In genomic region chr22:21628386-21629261, GRCh38 we compare ENCODE assay signal across 2 cellular contexts.
TF ChIP-seq lines count a peak whose summit lies in the region.

No MANE protein-coding gene starts in this region.

TF ChIP-seq in A549, 52 proteins besides CTCF, POLR2A, EP300 and RAD21:
- TF ChIP-seq EHMT2 (IDR thresholded peaks at IDR 0.05; ENCODE audit: low read depth) (no peak), ZNF302 (CRISPR knock-in tag; IDR thresholded peaks at IDR 0.05) (no peak), TP53 (CRISPR knock-in tag; IDR thresholded peaks at IDR 0.05) (peak; percentile 79; the same call in 1 of the 2 replicates), FOXS1 (CRISPR knock-in tag; IDR thresholded peaks at IDR 0.05) (no peak), ELK1 (IDR thresholded peaks at IDR 0.05; ENCODE audit: low read depth, low read length) (no peak), CHD2 (IDR thresholded peaks at IDR 0.05; ENCODE audit: low read length, partially characterized antibody) (no peak), KDM1A (IDR thresholded peaks at IDR 0.05; ENCODE audit: low read depth) (no peak)

TF ChIP-seq in HepG2, 621 proteins besides CTCF, POLR2A, EP300 and RAD21:
- TF ChIP-seq ZNF468 (CRISPR knock-in tag; IDR thresholded peaks at IDR 0.05): peak; percentile 95
- TF ChIP-seq TRIM24 (CRISPR knock-in tag; IDR thresholded peaks at IDR 0.05): no peak
- peak; percentile 14 for TF ChIP-seq AGO2 (optimal IDR thresholded peaks at IDR 0.05; ENCODE audit: low read depth, low read length)
- no peak for TF ChIP-seq ZNF230 (CRISPR knock-in tag; IDR thresholded peaks at IDR 0.05)
- TF ChIP-seq CCDC6 (CRISPR knock-in tag; IDR thresholded peaks at IDR 0.05): peak; percentile 47; the same call in 1 of the 2 replicates
- TF ChIP-seq, protein P1, sequence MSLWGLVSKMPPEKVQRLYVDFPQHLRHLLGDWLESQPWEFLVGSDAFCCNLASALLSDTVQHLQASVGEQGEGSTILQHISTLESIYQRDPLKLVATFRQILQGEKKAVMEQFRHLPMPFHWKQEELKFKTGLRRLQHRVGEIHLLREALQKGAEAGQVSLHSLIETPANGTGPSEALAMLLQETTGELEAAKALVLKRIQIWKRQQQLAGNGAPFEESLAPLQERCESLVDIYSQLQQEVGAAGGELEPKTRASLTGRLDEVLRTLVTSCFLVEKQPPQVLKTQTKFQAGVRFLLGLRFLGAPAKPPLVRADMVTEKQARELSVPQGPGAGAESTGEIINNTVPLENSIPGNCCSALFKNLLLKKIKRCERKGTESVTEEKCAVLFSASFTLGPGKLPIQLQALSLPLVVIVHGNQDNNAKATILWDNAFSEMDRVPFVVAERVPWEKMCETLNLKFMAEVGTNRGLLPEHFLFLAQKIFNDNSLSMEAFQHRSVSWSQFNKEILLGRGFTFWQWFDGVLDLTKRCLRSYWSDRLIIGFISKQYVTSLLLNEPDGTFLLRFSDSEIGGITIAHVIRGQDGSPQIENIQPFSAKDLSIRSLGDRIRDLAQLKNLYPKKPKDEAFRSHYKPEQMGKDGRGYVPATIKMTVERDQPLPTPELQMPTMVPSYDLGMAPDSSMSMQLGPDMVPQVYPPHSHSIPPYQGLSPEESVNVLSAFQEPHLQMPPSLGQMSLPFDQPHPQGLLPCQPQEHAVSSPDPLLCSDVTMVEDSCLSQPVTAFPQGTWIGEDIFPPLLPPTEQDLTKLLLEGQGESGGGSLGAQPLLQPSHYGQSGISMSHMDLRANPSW (CRISPR knock-in tag; IDR thresholded peaks at IDR 0.05; ENCODE audit: borderline replicate concordance): no peak
- 0 out of 2 replicates have a peak, but pooled peaks have one; percentile 98 for TF ChIP-seq ZBTB38 (CRISPR knock-in tag; IDR thresholded peaks at IDR 0.05)
- peak; percentile 26; the same call in 1 of the 2 replicates for TF ChIP-seq ZBTB33 (CRISPR knock-in tag; IDR thresholded peaks at IDR 0.05)
- TF ChIP-seq ESRRA (CRISPR knock-in tag; IDR thresholded peaks at IDR 0.05; ENCODE audit: low read depth): 0 out of 2 replicates have a peak, but pooled peaks have one; percentile 31
- TF ChIP-seq GTF2F1 (IDR thresholded peaks at IDR 0.05; ENCODE audit: low read length): no peak
- peak; percentile 70 for TF ChIP-seq HNRNPK (IDR thresholded peaks at IDR 0.05; ENCODE audit: low read depth, low read length, poor library complexity, severe bottlenecking)
- TF ChIP-seq ZNF253 (CRISPR knock-in tag; IDR thresholded peaks at IDR 0.05; ENCODE audit: borderline replicate concordance): 0 out of 2 replicates have a peak, but pooled peaks have one; percentile 92
- TF ChIP-seq, protein P2, sequence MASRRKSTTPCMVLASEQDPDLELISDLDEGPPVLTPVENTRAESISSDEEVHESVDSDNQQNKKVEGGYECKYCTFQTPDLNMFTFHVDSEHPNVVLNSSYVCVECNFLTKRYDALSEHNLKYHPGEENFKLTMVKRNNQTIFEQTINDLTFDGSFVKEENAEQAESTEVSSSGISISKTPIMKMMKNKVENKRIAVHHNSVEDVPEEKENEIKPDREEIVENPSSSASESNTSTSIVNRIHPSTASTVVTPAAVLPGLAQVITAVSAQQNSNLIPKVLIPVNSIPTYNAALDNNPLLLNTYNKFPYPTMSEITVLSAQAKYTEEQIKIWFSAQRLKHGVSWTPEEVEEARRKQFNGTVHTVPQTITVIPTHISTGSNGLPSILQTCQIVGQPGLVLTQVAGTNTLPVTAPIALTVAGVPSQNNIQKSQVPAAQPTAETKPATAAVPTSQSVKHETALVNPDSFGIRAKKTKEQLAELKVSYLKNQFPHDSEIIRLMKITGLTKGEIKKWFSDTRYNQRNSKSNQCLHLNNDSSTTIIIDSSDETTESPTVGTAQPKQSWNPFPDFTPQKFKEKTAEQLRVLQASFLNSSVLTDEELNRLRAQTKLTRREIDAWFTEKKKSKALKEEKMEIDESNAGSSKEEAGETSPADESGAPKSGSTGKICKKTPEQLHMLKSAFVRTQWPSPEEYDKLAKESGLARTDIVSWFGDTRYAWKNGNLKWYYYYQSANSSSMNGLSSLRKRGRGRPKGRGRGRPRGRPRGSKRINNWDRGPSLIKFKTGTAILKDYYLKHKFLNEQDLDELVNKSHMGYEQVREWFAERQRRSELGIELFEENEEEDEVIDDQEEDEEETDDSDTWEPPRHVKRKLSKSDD (CRISPR knock-in tag; IDR thresholded peaks at IDR 0.05; ENCODE audit: low read depth): peak; percentile 74; the same call in 1 of the 2 replicates
- TF ChIP-seq ZBTB7A (CRISPR knock-in tag; IDR thresholded peaks at IDR 0.05): peak; percentile 3; the same call in 1 of the 2 replicates
- TF ChIP-seq RBFOX2 (IDR thresholded peaks at IDR 0.05; ENCODE audit: low read depth, low read length): peak; percentile 19; the same call in 1 of the 2 replicates
TF ChIP-seq in HepG2: peak in this region for 11.
